ENCODE assay signal across 28 cellular contexts in genomic region chr11:1682225-1682901, GRCh38. TPM values are rescaled to one million over a fixed set of nuclear protein-coding genes. Genes with fewer than 3 reads are reported as not detected.
DNase-seq lines count a peak whose midpoint lies in the region; ATAC-seq and TF ChIP-seq lines count a peak whose summit lies in the region.
"Had no signal": no experiment of that assay in that cellular context is flagged by ENCODE, and none has a peak within 500 bp of the region (broad histone marks: within the 10 kb centered on the region; RNA-seq: fewer than 3 reads in every experiment).

No MANE protein-coding gene starts in this region.

- H3K9me2 ChIP-seq in PC-3 (replicated peaks; ENCODE audit: low read length) = no peaks in the 10 kb centered on the region

- no TSS peak for BruUV-seq in PC-3 (replicated peaks; lab: Mats Ljungman, UMichigan)

- H3K27ac ChIP-seq in BLaER1 (no peak overlapping the region; the same call in 1 of the 2 replicates), PC-3 (ENCODE audit: low read length) (peak overlapping the region; percentile 74)
- H3K27ac ChIP-seq: KMS-11, PC-9, transverse colon had no signal

- CTCF ChIA-PET in PC-3 (lab: Charles Lee) = no interaction called here

- peaks cover 9% of the 10 kb centered on the region for H3K27me3 Mint-ChIP-seq in nephron progenitor cell (ENCODE audit: low read depth, poor library complexity)

- intact Hi-C loops in PC-3 (cut with micrococcal nuclease) = no loop called here

- H3K27me3 ChIP-seq in BLaER1 = no peaks in the 10 kb centered on the region
- H3K27me3 ChIP-seq in PC-3 (ENCODE audit: low read length) = no peaks in the 10 kb centered on the region

- H3K4me1 ChIP-seq in BLaER1 (peaks cover 16% of the 10 kb centered on the region), PC-3 (ENCODE audit: insufficient read depth, low read length) (0 out of 2 replicates have a peak, but pooled peaks cover 8% of the 10 kb centered on the region)
- H3K4me1 ChIP-seq: transverse colon had no signal

- H3K9me3 ChIP-seq in BLaER1 (peaks cover 6% of the 10 kb centered on the region), PC-3 (ENCODE audit: low read length) (no peaks in the 10 kb centered on the region)
- H3K9me3 ChIP-seq: transverse colon had no signal

- H3K4me3 Mint-ChIP-seq in nephron progenitor cell = peak overlapping the region; percentile 42
- H3K4me3 Mint-ChIP-seq: activated CD4-positive, alpha-beta T cell treated with anti-CD3 and anti-CD28 coated beads, Interleukin-2, amount 10 ng/mL, durations not matched to agents 7 days and 5 days; T-helper 2 cell treated with Interferon-gamma antibody and Interleukin-4, amounts not matched to agents 5 μg/mL and 100 μg/mL, for 36 hours had no signal

- no peaks in the 10 kb centered on the region for H4K20me1 ChIP-seq in BLaER1
- H4K20me1 ChIP-seq in PC-3 (ENCODE audit: low read length) = no peaks in the 10 kb centered on the region

- no peaks in the 10 kb centered on the region for H3F3A ChIP-seq in PC-3 (ENCODE audit: low read length, unreplicated experiment)

- no peaks in the 10 kb centered on the region for H3K36me3 Mint-ChIP-seq in nephron progenitor cell (ENCODE audit: low read depth)

- peak; percentile 40 for DNase-seq in PC-3
- DNase-seq in left kidney (ENCODE audit: low read depth, low spot score) = peak; percentile 39
- no peak for DNase-seq in nephron progenitor cell
- no peak for DNase-seq in stimulated activated CD4-positive, alpha-beta T cell treated with anti-CD3 and anti-CD28 coated beads, Interleukin-12 subunit alpha, Interleukin-12 subunit beta, amount 100 ng/mL, for 4 hours
- DNase-seq: activated CD4-positive, alpha-beta T cell treated with anti-CD3 and anti-CD28 coated beads, Interleukin-2, amount 10 ng/mL, durations not matched to agents 7 days and 5 days; activated naive CD4-positive, alpha-beta T cell treated with anti-CD3 and anti-CD28 coated beads, Interleukin-2, amount 50 U/mL, for 16 hours; amniotic stem cell; DMS79 treated with DMSO at 0.1 percent for 48 hours; glutamatergic neuron; islet precursor cell; NCI-H146; NCI-H2171 treated with DMSO at 0.1 percent for 48 hours; NCI-H524; NK-92 treated with Interleukin-12 subunit alpha and Interleukin-12 subunit beta, amount 100 ng/mL, for 24 hours; SHP77; stimulated activated CD4-positive, alpha-beta T cell treated with anti-CD3 and anti-CD28 coated beads, Interleukin-2, amount 100 ng/mL, for 48 hours; transverse colon had no signal

- ATAC-seq in PC-3 = peak; percentile 72
- no peak for ATAC-seq in HG03442 (IDR thresholded peaks at IDR 0.05; ENCODE audit: unreplicated experiment)
- no peak for ATAC-seq in GM19035 (IDR thresholded peaks at IDR 0.05; ENCODE audit: unreplicated experiment)
- ATAC-seq in GM21825 (IDR thresholded peaks at IDR 0.05; ENCODE audit: unreplicated experiment) = no peak

- H3K9ac ChIP-seq in BLaER1 (no peak overlapping the region), PC-3 (ENCODE audit: low read length) (peak overlapping the region; percentile 25; the same call in 1 of the 2 replicates)
- H3K9ac ChIP-seq: KMS-11 had no signal

- peaks cover 10% of the 10 kb centered on the region for H3K9me3 Mint-ChIP-seq in nephron progenitor cell
- H3K9me3 Mint-ChIP-seq: activated CD4-positive, alpha-beta T cell treated with anti-CD3 and anti-CD28 coated beads, Interleukin-2, amount 10 ng/mL, durations not matched to agents 7 days and 5 days; T-helper 2 cell treated with Interferon-gamma antibody and Interleukin-4, amounts not matched to agents 5 μg/mL and 100 μg/mL, for 36 hours had no signal

- POLR2A ChIA-PET in PC-3 (lab: Charles Lee; ENCODE audit: unreplicated experiment) = no interaction called here

- no peaks in the 10 kb centered on the region for H3K79me2 ChIP-seq in PC-3 (ENCODE audit: low read length)

- H3K36me3 ChIP-seq in BLaER1 = no peaks in the 10 kb centered on the region
- no peaks in the 10 kb centered on the region for H3K36me3 ChIP-seq in PC-3 (ENCODE audit: low read depth, low read length)
- H3K36me3 ChIP-seq: transverse colon had no signal

- peaks cover 23% of the 10 kb centered on the region for H3K4me1 Mint-ChIP-seq in nephron progenitor cell
- H3K4me1 Mint-ChIP-seq: activated CD4-positive, alpha-beta T cell treated with anti-CD3 and anti-CD28 coated beads, Interleukin-2, amount 10 ng/mL, durations not matched to agents 7 days and 5 days had no signal

- H3K4me3 ChIP-seq in BLaER1 = no peak overlapping the region
- H3K4me3 ChIP-seq in PC-3 (ENCODE audit: low read length) = no peak overlapping the region
- H3K4me3 ChIP-seq: PC-9, transverse colon had no signal

- H3K4me2 ChIP-seq in BLaER1 = peak overlapping the region; percentile 72
- 0 out of 2 replicates have a peak overlapping the region, but pooled peaks have one; percentile 1 for H3K4me2 ChIP-seq in PC-3 (ENCODE audit: low read length)
- H3K4me2 ChIP-seq: KMS-11, PC-9 had no signal

- no peak overlapping the region for H2AFZ ChIP-seq in PC-3 (ENCODE audit: low read length)
- H2AFZ ChIP-seq: PC-9 had no signal

- no peak for TF ChIP-seq CTCF in PC-3 (conservative IDR thresholded peaks at IDR 0.05; ENCODE audit: low read depth, low read length)
- no peak for TF ChIP-seq CTCF in nephron progenitor cell (IDR thresholded peaks at IDR 0.05)

- H3K27ac Mint-ChIP-seq in nephron progenitor cell = no peak overlapping the region
- H3K27ac Mint-ChIP-seq: activated CD4-positive, alpha-beta T cell treated with anti-CD3 and anti-CD28 coated beads, Interleukin-2, amount 10 ng/mL, durations not matched to agents 7 days and 5 days; T-helper 2 cell treated with Interferon-gamma antibody and Interleukin-4, amounts not matched to agents 5 μg/mL and 100 μg/mL, for 36 hours had no signal

RNA-seq across cellular contexts. Expression of gene KRTAP5-6, which starts 14.6 kb away (rescaled TPM):
- not detected in 2 replicates for total RNA-seq in PC-3 (2014; rRNA removed)
- total RNA-seq: activated CD4-positive, alpha-beta T cell treated with anti-CD3 and anti-CD28 coated beads, Interleukin-2, amount 10 ng/mL, durations not matched to agents 7 days and 5 days; Caco-2; epithelial cell of proximal tubule; lung microvascular endothelial cell; PC-9; renal cortical epithelial cell; transverse colon had no signal

RNA-seq across cellular contexts. Expression of gene KRTAP5-5, which starts 52.8 kb away (rescaled TPM):
- total RNA-seq in PC-3 (2014; rRNA removed) = not detected in 2 replicates
- total RNA-seq: activated CD4-positive, alpha-beta T cell treated with anti-CD3 and anti-CD28 coated beads, Interleukin-2, amount 10 ng/mL, durations not matched to agents 7 days and 5 days; Caco-2; epithelial cell of proximal tubule; lung microvascular endothelial cell; PC-9; renal cortical epithelial cell; transverse colon had no signal

Comparison
In these comparisons a context has a peak if more than half of its experiments do, and no peak if none do; other contexts are left out.
1. DNase-seq: peak in PC-3 (single experiment) and left kidney (single experiment); none in nephron progenitor cell (single experiment) and stimulated activated CD4-positive, alpha-beta T cell treated with anti-CD3 and anti-CD28 coated beads, Interleukin-12 subunit alpha, Interleukin-12 subunit beta, amount 100 ng/mL, for 4 hours (single experiment).